Comparison of ENCODE assay signal across 9 cellular contexts in genomic region chr13:73223372-73223781, GRCh38.
DNase-seq lines count a peak whose midpoint lies in the region; ATAC-seq and TF ChIP-seq lines count a peak whose summit lies in the region.
"Had no signal": no experiment of that assay in that cellular context is flagged by ENCODE, and none has a peak within 500 bp of the region (broad histone marks: within the 10 kb centered on the region; RNA-seq: fewer than 3 reads in every experiment).

No MANE protein-coding gene starts in this region.

- WGBS in tibial nerve, 2 donors: 70 to 84% methylated on average over 5 of the region's 5 CpGs

- H3K27me3 Mint-ChIP-seq in T-cell: peaks cover 2 to 3% of the 10 kb centered on the region in 2 donors
- H3K27me3 Mint-ChIP-seq: B cell had no signal

- POLR2A ChIA-PET in T-cell (lab: Charles Lee): no interaction called here

- TF ChIP-seq POLR2A in tibial nerve (IDR thresholded peaks at IDR 0.05): no peak

- H3K4me1 ChIP-seq in tibial nerve: peaks cover 0 to under 1% (median 0%) of the 10 kb centered on the region in 4 donors

- no peaks in the 10 kb centered on the region for H3K36me3 Mint-ChIP-seq in T-cell

- H3K9me3 Mint-ChIP-seq in T-cell: no peaks in the 10 kb centered on the region

- peak; percentile 18 for DNase-seq in activated naive CD4-positive, alpha-beta T cell treated with Interleukin-2 at 50 U/mL for 16 hours
- DNase-seq in activated naive CD4-positive, alpha-beta T cell treated with anti-CD3 and anti-CD28 coated beads, Interleukin-2, amount 50 U/mL, for 16 hours: no peak
- DNase-seq in LoVo (ENCODE audit: low spot score): peak; percentile 63
- DNase-seq in stimulated activated CD8-positive, alpha-beta memory T cell treated with anti-CD3 and anti-CD28 coated beads, Interleukin-4, amount 100 ng/mL, for 48 hours: peak; percentile 50
- no peak for DNase-seq in T-cell
- no peak for DNase-seq in DMS153 treated with DMSO at 0.1 percent for 48 hours (lab: John Stamatoyannopoulos, UW; ENCODE audit: unreplicated experiment)
- no peak for DNase-seq in tibial nerve (ENCODE audit: low spot score in 2 of 2)

- no peak overlapping the region for H3K27ac ChIP-seq in tibial nerve

- TF ChIP-seq EP300 in tibial nerve (IDR thresholded peaks at IDR 0.05): no peak

- H3K27ac Mint-ChIP-seq in T-cell: no peak overlapping the region
- H3K27ac Mint-ChIP-seq: B cell had no signal

- H3K4me3 Mint-ChIP-seq in T-cell: no peak overlapping the region
- H3K4me3 Mint-ChIP-seq: B cell had no signal

- H3K9me3 ChIP-seq in tibial nerve: no peaks in the 10 kb centered on the region

- H3K4me3 ChIP-seq in tibial nerve: no peak overlapping the region

- H3K4me1 Mint-ChIP-seq in T-cell: peaks cover 8 to 18% (median 9%) of the 10 kb centered on the region in 3 donors
- H3K4me1 Mint-ChIP-seq: B cell had no signal

- no peaks in the 10 kb centered on the region for H3K36me3 ChIP-seq in tibial nerve

- CTCF ChIA-PET in T-cell (lab: Charles Lee): no interaction called here

- H3K27me3 ChIP-seq in tibial nerve: no peaks in the 10 kb centered on the region

- ATAC-seq in HG02610 (IDR thresholded peaks at IDR 0.05; ENCODE audit: unreplicated experiment) (peak; percentile 87), T-cell (replicated peaks in 1 of 4) (no peak)

- TF ChIP-seq CTCF in tibial nerve (IDR thresholded peaks at IDR 0.05): no peak

Comparison
In these comparisons a context has a peak if more than half of its experiments do, and no peak if none do; other contexts are left out.
1. DNase-seq: peak in activated naive CD4-positive, alpha-beta T cell treated with Interleukin-2 at 50 U/mL for 16 hours (single experiment), LoVo (single experiment) and stimulated activated CD8-positive, alpha-beta memory T cell treated with anti-CD3 and anti-CD28 coated beads, Interleukin-4, amount 100 ng/mL, for 48 hours (single experiment); none in activated naive CD4-positive, alpha-beta T cell treated with anti-CD3 and anti-CD28 coated beads, Interleukin-2, amount 50 U/mL, for 16 hours (single experiment), T-cell (0 of 34), DMS153 treated with DMSO at 0.1 percent for 48 hours (single experiment) and tibial nerve (0 of 2).